21 cellular contexts compared by ENCODE assay signal in the genomic region with DNA sequence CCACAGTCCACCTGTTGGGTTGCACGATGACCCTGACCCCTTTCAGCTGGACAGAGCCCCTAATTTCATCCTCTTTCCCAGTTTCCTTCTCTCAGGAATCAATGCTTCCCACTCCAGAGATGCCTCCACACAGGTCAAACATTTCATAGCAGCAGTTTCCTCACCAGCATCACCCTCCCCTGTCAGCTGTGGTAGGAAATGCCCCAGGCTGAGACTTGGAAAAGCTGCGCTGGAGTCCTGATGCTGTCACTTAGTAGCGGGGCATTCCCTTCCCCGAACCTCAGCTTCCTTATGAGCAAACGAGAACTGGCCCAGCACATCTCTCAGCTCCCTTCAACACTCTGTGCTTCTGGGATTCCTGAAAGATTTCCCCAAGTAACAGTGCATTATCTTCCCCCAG. TPM values are rescaled to one million over a fixed set of nuclear protein-coding genes. Genes with fewer than 3 reads are reported as not detected.
A peak's percentile ranks its signal among the peaks of the same experiment; 100 is the strongest.
DNase-seq lines count a peak whose midpoint lies in the region; ATAC-seq and TF ChIP-seq lines count a peak whose summit lies in the region.
"Had no signal": no experiment of that assay in that cellular context is flagged by ENCODE, and none has a peak within 500 bp of the region (broad histone marks: within the 10 kb centered on the region; RNA-seq: fewer than 3 reads in every experiment).

No MANE protein-coding gene starts in this region.

- H2BK12ac ChIP-seq in mesenchymal stem cell (ENCODE audit: low read length in 2 of 2), result no peak overlapping the region

- H3K79me1 ChIP-seq in mesenchymal stem cell (replicated peaks; ENCODE audit: low read length, poor library complexity, severe bottlenecking), result no peaks in the 10 kb centered on the region

- H3K4me3 ChIP-seq in breast epithelium (no peak overlapping the region), PC-3 (ENCODE audit: low read length) (no peak overlapping the region), mesenchymal stem cell (ENCODE audit: insufficient read depth in 1 of 2, low read depth in 1 of 2, low read length in 2 of 2) (no peak overlapping the region)

- no peak overlapping the region for H3K4ac ChIP-seq in mesenchymal stem cell (ENCODE audit: low read depth in 1 of 2, low read length in 2 of 2)

- no peak overlapping the region for H4K91ac ChIP-seq in mesenchymal stem cell (ENCODE audit: low read length)

- TF ChIP-seq POLR2A in breast epithelium (IDR thresholded peaks at IDR 0.05), result no peak

- no peaks in the 10 kb centered on the region for H3K27me3 Mint-ChIP-seq in type B pancreatic cell
- H3K27me3 Mint-ChIP-seq: CD4-positive, CD25-positive, alpha-beta regulatory T cell had no signal

- H3K9me2 ChIP-seq in PC-3 (replicated peaks; ENCODE audit: low read length), result no peaks in the 10 kb centered on the region
- H3K9me2 ChIP-seq: SK-N-SH had no signal

- H3K27ac ChIP-seq in breast epithelium (no peak overlapping the region), PC-3 (ENCODE audit: low read length) (no peak overlapping the region), mesenchymal stem cell (ENCODE audit: low read length, poor library complexity, severe bottlenecking) (no peak overlapping the region)
- H3K27ac ChIP-seq: KMS-11 had no signal

- no peak overlapping the region for H3K4me3 Mint-ChIP-seq in type B pancreatic cell
- H3K4me3 Mint-ChIP-seq: CD4-positive, CD25-positive, alpha-beta regulatory T cell had no signal

- H3K9me3 Mint-ChIP-seq in type B pancreatic cell, result no peaks in the 10 kb centered on the region
- H3K9me3 Mint-ChIP-seq: CD4-positive, CD25-positive, alpha-beta regulatory T cell had no signal

- TF ChIP-seq CTCF in breast epithelium (IDR thresholded peaks at IDR 0.05), result no peak
- TF ChIP-seq CTCF in PC-3 (conservative IDR thresholded peaks at IDR 0.05; ENCODE audit: low read depth, low read length), result no peak
- no peak for TF ChIP-seq CTCF in type B pancreatic cell (conservative IDR thresholded peaks at IDR 0.05)

- H3K4me1 Mint-ChIP-seq in type B pancreatic cell (ENCODE audit: unreplicated experiment), result peaks cover 10% of the 10 kb centered on the region

- H2BK15ac ChIP-seq in mesenchymal stem cell (ENCODE audit: low read depth, poor library complexity, severe bottlenecking), result no peak overlapping the region

- H3K36me3 Mint-ChIP-seq in type B pancreatic cell, result no peaks in the 10 kb centered on the region
- H3K36me3 Mint-ChIP-seq: CD4-positive, CD25-positive, alpha-beta regulatory T cell had no signal

- no peak overlapping the region for H3K23ac ChIP-seq in mesenchymal stem cell (ENCODE audit: low read length in 2 of 2)

- POLR2A ChIA-PET in PC-3 (lab: Charles Lee; ENCODE audit: unreplicated experiment), result no interaction called here

- H3K9me3 ChIP-seq in breast epithelium (no peaks in the 10 kb centered on the region), PC-3 (ENCODE audit: low read length) (no peaks in the 10 kb centered on the region), mesenchymal stem cell (ENCODE audit: control insufficient read depth, low read length) (peaks cover 4% of the 10 kb centered on the region)
- H3K9me3 ChIP-seq: SK-N-SH had no signal

- no peak overlapping the region for H3K14ac ChIP-seq in mesenchymal stem cell (ENCODE audit: low read length in 2 of 2)

- H2BK120ac ChIP-seq in mesenchymal stem cell (ENCODE audit: low read depth, low read length), result no peak overlapping the region

- DNase-seq in T47D (ENCODE audit: low read depth in 1 of 2, low spot score in 1 of 2), result peak; percentile 2 to 13
- DNase-seq in breast epithelium (ENCODE audit: low spot score in 2 of 2), result no peak
- peak; percentile 10 for DNase-seq in PC-3
- DNase-seq in mesenchymal stem cell, result peak; percentile 3
- no peak for DNase-seq in type B pancreatic cell (ENCODE audit: extremely low spot score, unreplicated experiment)
- DNase-seq in AG08395 (ENCODE audit: low spot score), result no peak
- no peak for DNase-seq in NCI-H2029 (lab: John Stamatoyannopoulos, UW)
- DNase-seq: 8988T; CD4-positive, CD25-positive, alpha-beta regulatory T cell; DND-41; HCEC 1CT; NCI-H187 treated with DMSO at 0.1 percent for 48 hours; NCI-H2171 treated with DMSO at 0.1 percent for 48 hours; NCI-H774; SK-N-SH had no signal

- no peak overlapping the region for H2BK5ac ChIP-seq in mesenchymal stem cell (ENCODE audit: low read depth, low read length, poor library complexity, severe bottlenecking)

- no peaks in the 10 kb centered on the region for H3K79me2 ChIP-seq in PC-3 (ENCODE audit: low read length)

- H4K8ac ChIP-seq in mesenchymal stem cell (ENCODE audit: low read length), result no peak overlapping the region

- no peak overlapping the region for H3K9ac ChIP-seq in PC-3 (ENCODE audit: low read length)
- H3K9ac ChIP-seq in mesenchymal stem cell (ENCODE audit: low read length), result no peak overlapping the region
- H3K9ac ChIP-seq: KMS-11, SK-N-SH had no signal

- ATAC-seq in PC-3 (no peak; the same call in 1 of the 2 replicates), HG03342 (IDR thresholded peaks at IDR 0.05; ENCODE audit: unreplicated experiment) (no peak)
- ATAC-seq: Right ventricle myocardium inferior had no signal

- H3K4me1 ChIP-seq in breast epithelium (no peaks in the 10 kb centered on the region), PC-3 (ENCODE audit: insufficient read depth, low read length) (no peaks in the 10 kb centered on the region), mesenchymal stem cell (ENCODE audit: control insufficient read depth, insufficient read depth, low read depth, low read length) (peaks cover 2% of the 10 kb centered on the region)

- in situ Hi-C loops in T47D (cut with HindIII; ENCODE audit: low pct_unique_long_range_greater_than_20kb, low sequenced_read_pairs), result no loop called here

- WGBS in mesenchymal stem cell, result 48% methylated on average over 5 of the region's 5 CpGs

- no peaks in the 10 kb centered on the region for H3K36me3 ChIP-seq in breast epithelium
- H3K36me3 ChIP-seq in PC-3 (ENCODE audit: low read depth, low read length), result no peaks in the 10 kb centered on the region
- H3K36me3 ChIP-seq in mesenchymal stem cell (ENCODE audit: control insufficient read depth in 1 of 2, insufficient read depth in 2 of 2, low read depth in 1 of 2, low read length in 2 of 2), result no peaks in the 10 kb centered on the region

- intact Hi-C loops in breast epithelium (cut with DNase I; ENCODE audit: low total_unique reads), result no loop called here
- intact Hi-C loops in PC-3 (cut with micrococcal nuclease), result no loop called here

- H3F3A ChIP-seq in PC-3 (ENCODE audit: low read length, unreplicated experiment), result no peaks in the 10 kb centered on the region

- CTCF ChIA-PET in PC-3 (lab: Charles Lee), result no interaction called here

- H3K27me3 ChIP-seq in breast epithelium (peaks cover 0 to 67% of the 10 kb centered on the region in 2 donors), PC-3 (ENCODE audit: low read length) (no peaks in the 10 kb centered on the region), mesenchymal stem cell (ENCODE audit: control insufficient read depth in 1 of 2, insufficient read depth in 1 of 2, low read length in 2 of 2) (peaks cover 0 to 37% of the 10 kb centered on the region in 2 experiments)

- peak overlapping the region; percentile 39 for H3K27ac Mint-ChIP-seq in type B pancreatic cell
- H3K27ac Mint-ChIP-seq: CD4-positive, CD25-positive, alpha-beta regulatory T cell had no signal

- no peak overlapping the region for H2AFZ ChIP-seq in PC-3 (ENCODE audit: low read length)
- no peak overlapping the region for H2AFZ ChIP-seq in mesenchymal stem cell (ENCODE audit: low read depth, low read length)

- H3K4me2 ChIP-seq in PC-3 (ENCODE audit: low read length) (no peak overlapping the region), mesenchymal stem cell (ENCODE audit: low read length, poor library complexity, severe bottlenecking) (no peak overlapping the region)
- H3K4me2 ChIP-seq: KMS-11, SK-N-SH had no signal

- no peak overlapping the region for H2AK5ac ChIP-seq in mesenchymal stem cell (ENCODE audit: low read length, severe bottlenecking)

- H4K20me1 ChIP-seq in PC-3 (ENCODE audit: low read length), result no peaks in the 10 kb centered on the region

- H3K18ac ChIP-seq in mesenchymal stem cell (ENCODE audit: low read depth in 1 of 2, low read length in 2 of 2), result no peak overlapping the region

- BruUV-seq in PC-3 (replicated peaks; lab: Mats Ljungman, UMichigan), result no TSS peak

RNA-seq across cellular contexts. Expression of a gene that starts 2.6 kb away (rescaled TPM):
- total RNA-seq in breast epithelium (1 to 10 TPM in 2 of 3 donors, not detected in 1; 1.8 to 6.9 TPM), PC-3 (2014; rRNA removed) (not detected in 2 replicates), type B pancreatic cell (ENCODE audit: low replicate concordance) (3.9 and 15.3 TPM in 2 replicates)
- not detected for polyA plus RNA-seq in mesenchymal stem cell (2013, experiment 1 of 2)
- not detected for polyA plus RNA-seq in mesenchymal stem cell (2013, experiment 2 of 2)
- total RNA-seq: CD4-positive, CD25-positive, alpha-beta regulatory T cell; HT1080; MCF 10A; NCI-H460; Right ventricle myocardium inferior had no signal
- polyA plus RNA-seq: CD4-positive, CD25-positive, alpha-beta regulatory T cell; SK-N-SH had no signal

RNA-seq across cellular contexts. Expression of a gene that starts 28.3 kb away (rescaled TPM):
- 10 to 100 TPM; 11.5 to 17.6 (median 11.5) TPM for total RNA-seq in breast epithelium
- 23.5 and 25.2 TPM in 2 replicates for total RNA-seq in PC-3 (2014; rRNA removed)
- polyA plus RNA-seq in mesenchymal stem cell (2013, experiment 1 of 2), result 18.4 TPM
- 17.6 TPM for polyA plus RNA-seq in mesenchymal stem cell (2013, experiment 2 of 2)
- total RNA-seq in type B pancreatic cell (ENCODE audit: low replicate concordance), result 34.9 and 67.8 TPM in 2 replicates

RNA-seq across cellular contexts. Expression of a gene that starts 57.8 kb away (rescaled TPM):
- total RNA-seq in breast epithelium (100 to 1,000 TPM; 247 to 260 (median 257) TPM), PC-3 (2014; rRNA removed) (514 and 631 TPM in 2 replicates), type B pancreatic cell (ENCODE audit: low replicate concordance) (428 and 634 TPM in 2 replicates)
- polyA plus RNA-seq in mesenchymal stem cell (2013, experiment 1 of 2), result 278 TPM
- 272 TPM for polyA plus RNA-seq in mesenchymal stem cell (2013, experiment 2 of 2)

Comparison
In these comparisons a context has a peak if more than half of its experiments do, and no peak if none do; other contexts are left out.
1. DNase-seq: peak in T47D (2 of 2), PC-3 (single experiment) and mesenchymal stem cell (single experiment); none in breast epithelium (0 of 2), type B pancreatic cell (single experiment), AG08395 (single experiment) and NCI-H2029 (single experiment).